Comparison of ENCODE assay signal across 18 cellular contexts in genomic region chr3:114929971-114930732, GRCh38.
DNase-seq lines count a peak whose midpoint lies in the region; TF ChIP-seq lines count a peak whose summit lies in the region.
"Had no signal": no experiment of that assay in that cellular context is flagged by ENCODE, and none has a peak within 500 bp of the region (broad histone marks: within the 10 kb centered on the region; RNA-seq: fewer than 3 reads in every experiment).

No MANE protein-coding gene starts in this region.

- H3K27me3 Mint-ChIP-seq in MCF 10A (ENCODE audit: insufficient read depth, unreplicated experiment): no peaks in the 10 kb centered on the region
- no peaks in the 10 kb centered on the region for H3K27me3 Mint-ChIP-seq in CD8-positive, alpha-beta memory T cell

- POLR2A ChIA-PET in MCF 10A (lab: Yijun Ruan, JAX): no interaction called here
- POLR2A ChIA-PET in CD8-positive, alpha-beta memory T cell (lab: Charles Lee): no interaction called here

- H3K4me3 ChIP-seq in breast epithelium: no peak overlapping the region
- no peak overlapping the region for H3K4me3 ChIP-seq in choroid plexus epithelial cell (ENCODE audit: low read depth, low read length)
- H3K4me3 ChIP-seq in foreskin fibroblast (ENCODE audit: low read depth in 1 of 2, low read length in 2 of 2): no peak overlapping the region
- H3K4me3 ChIP-seq in CD8-positive, alpha-beta memory T cell (ENCODE audit: low read length): no peak overlapping the region
- H3K4me3 ChIP-seq: BLaER1 treated with 17β-estradiol and CSF1 and Interleukin-3, amounts not matched to agents 10 nM and 100 nM had no signal

- TF ChIP-seq CTCF in MCF 10A (IDR thresholded peaks at IDR 0.05; ENCODE audit: unreplicated experiment) (no peak), breast epithelium (IDR thresholded peaks at IDR 0.05) (no peak), choroid plexus epithelial cell (conservative IDR thresholded peaks at IDR 0.05; ENCODE audit: low read depth, low read length) (no peak), foreskin fibroblast (IDR thresholded peaks at IDR 0.05; ENCODE audit: low read depth, low read length) (no peak)

- H3K4me1 Mint-ChIP-seq in MCF 10A (ENCODE audit: insufficient read depth, unreplicated experiment): peaks cover 5% of the 10 kb centered on the region
- peaks cover 8 to 9% (median 9%) of the 10 kb centered on the region in 3 donors for H3K4me1 Mint-ChIP-seq in CD8-positive, alpha-beta memory T cell

- no peak overlapping the region for H3K27ac ChIP-seq in breast epithelium
- no peak overlapping the region for H3K27ac ChIP-seq in CD8-positive, alpha-beta memory T cell (ENCODE audit: low read depth, low read length)
- H3K27ac ChIP-seq: BLaER1 treated with 17β-estradiol and CSF1 and Interleukin-3, amounts not matched to agents 10 nM and 100 nM; KMS-11 had no signal

- DNase-seq in MCF 10A (ENCODE audit: unreplicated experiment) (peak; percentile 16), breast epithelium (ENCODE audit: low spot score in 2 of 2) (no peak), choroid plexus epithelial cell (ENCODE audit: low read depth) (peak; percentile 64), foreskin fibroblast (peak; percentile 14 to 26), renal cortical epithelial cell (ENCODE audit: low read depth) (peak; percentile 23), COR-L47 (lab: John Stamatoyannopoulos, UW) (no peak), Kasumi-1 (lab: John Stamatoyannopoulos, UW) (no peak)
- DNase-seq in CD8-positive, alpha-beta memory T cell: no peak
- DNase-seq: 8988T, GF-D8, MM.1S, NCI-H1105, NCI-H187 treated with DMSO at 0.1 percent for 48 hours, NCI-H446, NCI-H69, SHP77 had no signal

- intact Hi-C loops in MCF 10A (cut with micrococcal nuclease) (no loop called here), breast epithelium (cut with DNase I; ENCODE audit: low total_unique reads) (no loop called here)

- no peaks in the 10 kb centered on the region for H3K27me3 ChIP-seq in breast epithelium
- H3K27me3 ChIP-seq in CD8-positive, alpha-beta memory T cell (ENCODE audit: insufficient read depth, low read length, poor library complexity, severe bottlenecking): no peaks in the 10 kb centered on the region
- H3K27me3 ChIP-seq: BLaER1 treated with 17β-estradiol and CSF1 and Interleukin-3, amounts not matched to agents 10 nM and 100 nM had no signal

- no peak for TF ChIP-seq POLR2A in breast epithelium (IDR thresholded peaks at IDR 0.05)

- no peaks in the 10 kb centered on the region for H3K36me3 ChIP-seq in breast epithelium
- H3K36me3 ChIP-seq in CD8-positive, alpha-beta memory T cell (ENCODE audit: insufficient read depth, low read length): no peaks in the 10 kb centered on the region
- H3K36me3 ChIP-seq: BLaER1 treated with 17β-estradiol and CSF1 and Interleukin-3, amounts not matched to agents 10 nM and 100 nM had no signal

- BruUV-seq in MCF 10A (replicated peaks; lab: Mats Ljungman, UMichigan): no TSS peak

- H3K9me3 Mint-ChIP-seq in MCF 10A (ENCODE audit: unreplicated experiment): no peaks in the 10 kb centered on the region
- H3K9me3 Mint-ChIP-seq in CD8-positive, alpha-beta memory T cell: no peaks in the 10 kb centered on the region

- no peaks in the 10 kb centered on the region for H3K4me1 ChIP-seq in breast epithelium
- H3K4me1 ChIP-seq in CD8-positive, alpha-beta memory T cell (ENCODE audit: insufficient read depth, low read length): no peaks in the 10 kb centered on the region
- H3K4me1 ChIP-seq: BLaER1 treated with 17β-estradiol and CSF1 and Interleukin-3, amounts not matched to agents 10 nM and 100 nM had no signal

- no peak overlapping the region for H3K27ac Mint-ChIP-seq in MCF 10A (ENCODE audit: low read depth, unreplicated experiment)
- no peak overlapping the region for H3K27ac Mint-ChIP-seq in CD8-positive, alpha-beta memory T cell

- H3K9me3 ChIP-seq in breast epithelium: no peaks in the 10 kb centered on the region
- no peaks in the 10 kb centered on the region for H3K9me3 ChIP-seq in CD8-positive, alpha-beta memory T cell (ENCODE audit: low read length)
- H3K9me3 ChIP-seq: BLaER1 treated with 17β-estradiol and CSF1 and Interleukin-3, amounts not matched to agents 10 nM and 100 nM had no signal

- CTCF ChIA-PET in MCF 10A (lab: Yijun Ruan, JAX): no interaction called here
- CTCF ChIA-PET in CD8-positive, alpha-beta memory T cell (lab: Charles Lee): no interaction called here

- H3K4me3 Mint-ChIP-seq in MCF 10A (ENCODE audit: unreplicated experiment): no peak overlapping the region
- no peak overlapping the region for H3K4me3 Mint-ChIP-seq in CD8-positive, alpha-beta memory T cell

- H3K36me3 Mint-ChIP-seq in MCF 10A (ENCODE audit: insufficient read depth, unreplicated experiment): peaks cover 6% of the 10 kb centered on the region
- H3K36me3 Mint-ChIP-seq in CD8-positive, alpha-beta memory T cell: peaks cover 34 to 68% (median 41%) of the 10 kb centered on the region in 3 donors

Comparison
In these comparisons a context has a peak if more than half of its experiments do, and no peak if none do; other contexts are left out.
1. DNase-seq: peak in MCF 10A (single experiment), choroid plexus epithelial cell (single experiment), foreskin fibroblast (2 of 2) and renal cortical epithelial cell (single experiment); none in breast epithelium (0 of 2), COR-L47 (single experiment), Kasumi-1 (0 of 2) and CD8-positive, alpha-beta memory T cell (0 of 5).